10 cellular contexts compared by ENCODE assay signal in the genomic region with DNA sequence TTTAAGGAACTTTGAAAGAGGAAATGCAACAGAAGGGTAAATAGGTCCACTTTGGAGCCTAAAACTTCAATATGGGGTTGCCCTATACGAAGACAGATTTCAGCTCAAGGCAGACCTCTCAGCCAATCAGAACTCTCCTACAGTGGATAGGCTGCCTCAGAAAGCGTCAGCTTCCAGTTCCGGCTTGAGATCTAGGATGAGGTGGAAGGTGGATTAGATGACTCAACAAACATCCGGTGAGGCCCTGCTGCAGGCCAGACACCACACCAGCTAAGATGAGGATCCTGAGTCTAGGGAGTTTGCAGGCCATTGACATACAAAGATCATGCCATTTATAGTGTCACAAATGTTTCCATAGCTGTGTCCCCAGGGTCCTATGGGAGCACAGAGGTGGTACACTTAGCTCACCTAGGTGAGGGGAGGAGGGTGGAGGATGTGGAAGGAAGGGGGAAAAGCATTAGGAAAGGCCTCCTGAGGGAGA.
A peak's percentile ranks its signal among the peaks of the same experiment; 100 is the strongest.
DNase-seq lines count a peak whose midpoint lies in the region; ATAC-seq and TF ChIP-seq lines count a peak whose summit lies in the region.
"Had no signal": no experiment of that assay in that cellular context is flagged by ENCODE, and none has a peak within 500 bp of the region (broad histone marks: within the 10 kb centered on the region; RNA-seq: fewer than 3 reads in every experiment).

No MANE protein-coding gene starts in this region.

- no peak overlapping the region for H3K4me3 ChIP-seq in HL-60 (replicated peaks; ENCODE audit: insufficient read depth, low read length)
- no peak overlapping the region for H3K4me3 ChIP-seq in epithelial cell of esophagus (ENCODE audit: low read length)
- H3K4me3 ChIP-seq: cardiac muscle cell had no signal

- H3K27me3 ChIP-seq in HL-60 (ENCODE audit: insufficient read depth, poor library complexity, severe bottlenecking), result no peaks in the 10 kb centered on the region
- H3K27me3 ChIP-seq: cardiac muscle cell had no signal

- ATAC-seq in GM18508 (IDR thresholded peaks at IDR 0.05; ENCODE audit: insufficient read depth, unreplicated experiment) (peak; percentile 81), GM21619 (IDR thresholded peaks at IDR 0.05; ENCODE audit: unreplicated experiment) (peak; percentile 92)

- peak overlapping the region; percentile 53 for H3K27ac ChIP-seq in HL-60 (replicated peaks)
- H3K27ac ChIP-seq: cardiac muscle cell, parathyroid adenoma had no signal

- no peak for TF ChIP-seq CTCF in HL-60 (IDR thresholded peaks at IDR 0.05; ENCODE audit: insufficient read depth, low read length)
- TF ChIP-seq CTCF in epithelial cell of esophagus (IDR thresholded peaks at IDR 0.05; ENCODE audit: insufficient read depth, low read depth, low read length, missing control alignments), result no peak

- DNase-seq in HL-60 (ENCODE audit: low read depth in 1 of 2, low spot score in 1 of 2), result peak; percentile 70 to 78
- peak; percentile 31 for DNase-seq in epithelial cell of esophagus (ENCODE audit: low read depth)
- no peak for DNase-seq in NCI-H2081 (lab: John Stamatoyannopoulos, UW)
- DNase-seq in T1000 (lab: John Stamatoyannopoulos, UW), result no peak
- DNase-seq in activated CD4-positive, alpha-beta T cell treated with anti-CD3 and anti-CD28 coated beads for 1 hour, result no peak
- no peak for DNase-seq in HK-2 (ENCODE audit: unreplicated experiment)

Comparison
In these comparisons a context has a peak if more than half of its experiments do, and no peak if none do; other contexts are left out.
1. DNase-seq: peak in HL-60 (2 of 2) and epithelial cell of esophagus (single experiment); none in NCI-H2081 (0 of 2), T1000 (single experiment), activated CD4-positive, alpha-beta T cell treated with anti-CD3 and anti-CD28 coated beads for 1 hour (single experiment) and HK-2 (single experiment).